In the genomic region with DNA sequence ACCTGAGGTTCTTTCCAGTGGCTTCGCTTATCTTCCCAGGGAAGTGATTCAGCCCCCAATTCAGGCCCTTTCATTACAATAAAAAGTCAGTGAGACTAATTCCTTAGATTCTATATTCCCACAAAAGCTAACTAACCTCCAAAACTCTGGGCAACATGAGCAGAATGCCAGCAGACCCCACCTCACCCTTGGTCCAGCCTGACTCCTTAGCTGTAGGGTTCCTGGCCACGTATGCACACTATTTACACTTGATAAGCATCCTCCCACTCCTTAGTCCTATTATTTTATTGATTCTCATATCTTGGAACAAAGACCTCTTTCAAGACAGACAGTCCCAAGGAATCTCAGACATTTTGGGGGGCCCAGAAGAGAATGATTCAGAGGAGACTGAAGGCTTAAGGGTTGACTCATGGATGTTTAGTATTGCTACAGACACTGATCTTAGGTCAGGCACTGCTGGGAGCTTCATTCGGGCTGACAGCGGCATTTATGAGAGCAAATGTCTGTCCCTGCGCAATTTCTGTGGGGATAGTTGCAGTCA, we compare ENCODE assay signal across 17 cellular contexts.
A peak's percentile ranks its signal among the peaks of the same experiment; 100 is the strongest.
DNase-seq lines count a peak whose midpoint lies in the region; TF ChIP-seq lines count a peak whose summit lies in the region.
"Had no signal": no experiment of that assay in that cellular context is flagged by ENCODE, and none has a peak within 500 bp of the region (broad histone marks: within the 10 kb centered on the region; RNA-seq: fewer than 3 reads in every experiment).

No MANE protein-coding gene starts in this region.

- no peaks in the 10 kb centered on the region for H3K27me3 ChIP-seq in breast epithelium
- H3K27me3 ChIP-seq: pancreas, upper lobe of left lung had no signal

- H3K27ac ChIP-seq in breast epithelium, result no peak overlapping the region
- H3K27ac ChIP-seq: pancreas, upper lobe of left lung had no signal

- TF ChIP-seq CTCF in MCF 10A (IDR thresholded peaks at IDR 0.05; ENCODE audit: unreplicated experiment), result no peak
- no peak for TF ChIP-seq CTCF in breast epithelium (IDR thresholded peaks at IDR 0.05)
- no peak for TF ChIP-seq CTCF in fibroblast of pulmonary artery (IDR thresholded peaks at IDR 0.05; ENCODE audit: low read length, missing control alignments)

- TF ChIP-seq POLR2A in breast epithelium (IDR thresholded peaks at IDR 0.05), result no peak

- H3K4me1 Mint-ChIP-seq in MCF 10A (ENCODE audit: insufficient read depth, unreplicated experiment), result no peaks in the 10 kb centered on the region

- intact Hi-C loops in MCF 10A (cut with micrococcal nuclease), result no loop called here
- intact Hi-C loops in breast epithelium (cut with DNase I; ENCODE audit: low total_unique reads), result no loop called here

- H3K9me3 Mint-ChIP-seq in MCF 10A (ENCODE audit: unreplicated experiment), result peaks cover 7% of the 10 kb centered on the region
- H3K9me3 Mint-ChIP-seq: T-helper 2 cell treated with Interferon-gamma antibody and Interleukin-4, amounts not matched to agents 5 μg/mL and 100 μg/mL, for 36 hours had no signal

- no peak overlapping the region for H3K27ac Mint-ChIP-seq in MCF 10A (ENCODE audit: low read depth, unreplicated experiment)
- H3K27ac Mint-ChIP-seq: T-helper 2 cell treated with Interferon-gamma antibody and Interleukin-4, amounts not matched to agents 5 μg/mL and 100 μg/mL, for 36 hours had no signal

- BruUV-seq in MCF 10A (replicated peaks; lab: Mats Ljungman, UMichigan), result no TSS peak

- POLR2A ChIA-PET in MCF 10A (lab: Yijun Ruan, JAX), result no interaction called here

- DNase-seq in MCF 10A (ENCODE audit: unreplicated experiment) (peak; percentile 29), breast epithelium (ENCODE audit: low spot score in 2 of 2) (no peak), T1000 (lab: John Stamatoyannopoulos, UW) (peak; percentile 51), fibroblast of pulmonary artery (ENCODE audit: low read depth) (peak; percentile 85), stromal cell of bone marrow (ENCODE audit: low read depth) (peak; percentile 28), SIG-M5 treated with dmso at 0.1 percent for 504 hours (lab: John Stamatoyannopoulos, UW; ENCODE audit: unreplicated experiment) (no peak), iPS-NIHi7 (ENCODE audit: extremely low spot score) (no peak)
- DNase-seq in activated CD8-positive, alpha-beta memory T cell treated with anti-CD3 and anti-CD28 coated beads for 24 hours, result no peak
- DNase-seq: 8988T; activated CD4-positive, alpha-beta T cell treated with anti-CD3 and anti-CD28 coated beads, Interleukin-2, amount 50 U/mL, for 48 hours; DMS153; MM.1S; NCI-H2171; pancreas; stimulated activated CD4-positive, alpha-beta T cell treated with anti-CD3 and anti-CD28 coated beads, Interleukin-15, amount 100 ng/mL, for 24 hours; upper lobe of left lung had no signal

- H3K36me3 Mint-ChIP-seq in MCF 10A (ENCODE audit: insufficient read depth, unreplicated experiment), result no peaks in the 10 kb centered on the region

- H3K4me3 ChIP-seq in breast epithelium (no peak overlapping the region), fibroblast of pulmonary artery (replicated peaks; ENCODE audit: low read depth, low read length) (no peak overlapping the region)
- H3K4me3 ChIP-seq: pancreas, upper lobe of left lung had no signal

- no peaks in the 10 kb centered on the region for H3K4me1 ChIP-seq in breast epithelium
- H3K4me1 ChIP-seq: pancreas, upper lobe of left lung had no signal

- no peak overlapping the region for H3K4me3 Mint-ChIP-seq in MCF 10A (ENCODE audit: unreplicated experiment)
- H3K4me3 Mint-ChIP-seq: T-helper 2 cell treated with Interferon-gamma antibody and Interleukin-4, amounts not matched to agents 5 μg/mL and 100 μg/mL, for 36 hours had no signal

- H3K9me3 ChIP-seq in breast epithelium, result no peaks in the 10 kb centered on the region
- H3K9me3 ChIP-seq: pancreas, upper lobe of left lung had no signal

- CTCF ChIA-PET in MCF 10A (lab: Yijun Ruan, JAX), result no interaction called here

- H3K27me3 Mint-ChIP-seq in MCF 10A (ENCODE audit: insufficient read depth, unreplicated experiment), result no peaks in the 10 kb centered on the region

- no peaks in the 10 kb centered on the region for H3K36me3 ChIP-seq in breast epithelium
- H3K36me3 ChIP-seq: pancreas, upper lobe of left lung had no signal

Comparison
In these comparisons a context has a peak if more than half of its experiments do, and no peak if none do; other contexts are left out.
1. DNase-seq: peak in MCF 10A (single experiment), T1000 (single experiment), fibroblast of pulmonary artery (single experiment) and stromal cell of bone marrow (single experiment); none in breast epithelium (0 of 2), SIG-M5 treated with dmso at 0.1 percent for 504 hours (single experiment), iPS-NIHi7 (single experiment) and activated CD8-positive, alpha-beta memory T cell treated with anti-CD3 and anti-CD28 coated beads for 24 hours (single experiment).